10 cellular contexts compared by ENCODE assay signal in the genomic region with DNA sequence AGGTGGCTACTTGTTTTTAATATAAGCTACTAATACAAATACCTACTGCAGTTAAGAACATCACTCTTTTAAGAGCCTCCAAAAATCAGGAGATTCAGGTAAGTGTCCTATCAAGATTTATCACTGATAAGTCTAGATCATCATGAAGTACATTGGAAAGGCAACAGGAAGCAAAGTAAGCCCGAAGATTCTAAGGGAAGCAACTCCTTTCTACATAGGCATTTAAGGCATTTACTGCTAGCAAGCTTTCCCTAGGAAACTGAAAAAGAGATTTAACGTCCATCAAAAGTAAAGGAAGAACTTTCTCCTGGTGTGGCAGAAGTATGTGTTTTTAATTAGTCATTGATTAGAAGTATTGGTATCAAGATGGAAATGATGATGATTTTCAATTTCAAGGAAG. TPM values are rescaled to one million over a fixed set of nuclear protein-coding genes. Genes with fewer than 3 reads are reported as not detected.
A peak's percentile ranks its signal among the peaks of the same experiment; 100 is the strongest.
DNase-seq lines count a peak whose midpoint lies in the region; ATAC-seq, FAIRE-seq and TF ChIP-seq lines count a peak whose summit lies in the region.
"Had no signal": no experiment of that assay in that cellular context is flagged by ENCODE, and none has a peak within 500 bp of the region (broad histone marks: within the 10 kb centered on the region; RNA-seq: fewer than 3 reads in every experiment).

No MANE protein-coding gene starts in this region.

- H3K4me1 Mint-ChIP-seq in CD4-positive, alpha-beta T cell (ENCODE audit: low read depth): peaks cover 47% of the 10 kb centered on the region

- H3K27me3 ChIP-seq in CD4-positive, alpha-beta T cell (ENCODE audit: control insufficient read depth, insufficient read depth, low read length): no peaks in the 10 kb centered on the region
- H3K27me3 ChIP-seq in HUES64 (ENCODE audit: insufficient read depth, low read length) (peaks cover 24% of the 10 kb centered on the region), ascending aorta (no peaks in the 10 kb centered on the region), mucosa of rectum (ENCODE audit: control insufficient read depth in 2 of 2, insufficient read depth in 2 of 2, low read length in 2 of 2) (no peaks in the 10 kb centered on the region), pancreas (no peaks in the 10 kb centered on the region)

- intact Hi-C loops in CD4-positive, alpha-beta T cell (cut with DNase I, micrococcal nuclease): loop anchor here (1.0 to 5.0 kb wide), 5 partner anchors 10 to 90 kb away; no protein-coding TSS in a partner anchor
- intact Hi-C loops in ascending aorta (cut with DNase I) (no loop called here), pancreas (cut with DNase I) (no loop called here)

- no peak for ATAC-seq in CD4-positive, alpha-beta T cell (ENCODE audit: poor library complexity)
- ATAC-seq in GM21619 (IDR thresholded peaks at IDR 0.05; ENCODE audit: unreplicated experiment): no peak
- no peak for ATAC-seq in HG03280 (IDR thresholded peaks at IDR 0.05; ENCODE audit: unreplicated experiment)
- no peak for ATAC-seq in pancreas

- H3K27ac Mint-ChIP-seq in CD4-positive, alpha-beta T cell: peak overlapping the region; percentile 85

- no peaks in the 10 kb centered on the region for H3K9me3 Mint-ChIP-seq in CD4-positive, alpha-beta T cell

- FAIRE-seq in pancreas (lab: Jason Lieb, UNC): no peak

- H3K36me3 ChIP-seq in HUES64 (ENCODE audit: insufficient read depth, low read length) (peaks cover 5% of the 10 kb centered on the region; the same call in 1 of the 2 replicates), ascending aorta (peaks cover 2 to 4% of the 10 kb centered on the region in 2 donors), mucosa of rectum (ENCODE audit: control insufficient read depth in 2 of 2, insufficient read depth in 2 of 2, low read length in 2 of 2) (peaks cover 0 to 4% of the 10 kb centered on the region in 2 donors), pancreas (peaks cover 0 to 3% (median 0%) of the 10 kb centered on the region in 3 donors)

- no peak overlapping the region for H3K4me3 ChIP-seq in HUES64 (ENCODE audit: low read length)
- peak overlapping the region; percentile 18 to 90 for H3K4me3 ChIP-seq in ascending aorta
- peak overlapping the region; percentile 24 to 99 for H3K4me3 ChIP-seq in mucosa of rectum (ENCODE audit: low read length in 2 of 2)
- H3K4me3 ChIP-seq in pancreas: no peak overlapping the region

- peak overlapping the region; percentile 99 for H3K4me3 Mint-ChIP-seq in CD4-positive, alpha-beta T cell

- 49% methylated on average over 2 of the region's 2 CpGs for WGBS in HUES64
- WGBS in pancreas, 2 donors: 75 to 78% methylated on average over 2 of the region's 2 CpGs

- CTCF ChIA-PET in CD4-positive, alpha-beta T cell (lab: Charles Lee): interaction anchor here (1.0 to 2.5 kb wide), 6 partner anchors 8 to 170 kb away, joined by 3 to 11 read pairs (median 4); no protein-coding TSS in a partner anchor

- H3K9ac ChIP-seq in HUES64 (ENCODE audit: low read depth, low read length) (peak overlapping the region; percentile 34; the same call in 1 of the 2 replicates), mucosa of rectum (ENCODE audit: low read depth in 1 of 2, low read length in 2 of 2) (peak overlapping the region; percentile 16 to 52)

- TF ChIP-seq CTCF in CD4-positive, alpha-beta T cell (IDR thresholded peaks at IDR 0.05): no peak
- TF ChIP-seq CTCF in ascending aorta (IDR thresholded peaks at IDR 0.05) (no peak), pancreas (IDR thresholded peaks at IDR 0.05) (no peak)

- DNase-seq in CD4-positive, alpha-beta T cell: no peak
- no peak for DNase-seq in ascending aorta (ENCODE audit: low spot score in 2 of 2)
- DNase-seq in pancreas: no peak
- DNase-seq in iPS-NIHi11 (ENCODE audit: low spot score): no peak
- DNase-seq: effector CD4-positive, alpha-beta T cell; NCI-H1436 had no signal

- POLR2A ChIA-PET in CD4-positive, alpha-beta T cell (lab: Charles Lee): interaction anchor here (1.3 to 9.9 kb wide), 21 partner anchors 9 to 606 kb away, joined by 3 to 82 read pairs (median 12); a partner anchor contains a TSS

- H3K4me1 ChIP-seq in HUES64 (ENCODE audit: insufficient read depth, low read length) (peaks cover 41% of the 10 kb centered on the region), ascending aorta (no peaks in the 10 kb centered on the region), mucosa of rectum (ENCODE audit: control insufficient read depth in 2 of 2, insufficient read depth in 2 of 2, low read length in 2 of 2) (peaks cover 2 to 13% of the 10 kb centered on the region in 2 donors), pancreas (peaks cover 0 to 10% (median 6%) of the 10 kb centered on the region in 3 donors)

- H3K9me3 ChIP-seq in CD4-positive, alpha-beta T cell (ENCODE audit: control insufficient read depth, low read length): no peaks in the 10 kb centered on the region
- no peaks in the 10 kb centered on the region for H3K9me3 ChIP-seq in HUES64 (ENCODE audit: insufficient read depth, low read depth, low read length)
- H3K9me3 ChIP-seq in ascending aorta: no peaks in the 10 kb centered on the region
- no peaks in the 10 kb centered on the region for H3K9me3 ChIP-seq in mucosa of rectum (ENCODE audit: control insufficient read depth in 2 of 2, low read length in 2 of 2)
- no peaks in the 10 kb centered on the region for H3K9me3 ChIP-seq in pancreas

- H3K36me3 Mint-ChIP-seq in CD4-positive, alpha-beta T cell (ENCODE audit: low read depth): peaks cover 84% of the 10 kb centered on the region

- peak overlapping the region; percentile 15 for H3K27ac ChIP-seq in CD4-positive, alpha-beta T cell (ENCODE audit: low read depth, low read length)
- H3K27ac ChIP-seq in HUES64 (ENCODE audit: low read depth, low read length) (no peak overlapping the region; the same call in 1 of the 2 replicates), ascending aorta (no peak overlapping the region), mucosa of rectum (ENCODE audit: low read depth in 2 of 2, low read length in 2 of 2) (peak overlapping the region; percentile 45 to 60), pancreas (no peak overlapping the region)

- H3K27me3 Mint-ChIP-seq in CD4-positive, alpha-beta T cell: peaks cover 8% of the 10 kb centered on the region

RNA-seq across cellular contexts. Expression of a gene that starts 3.7 kb away (rescaled TPM):
- 100 to 1,000 TPM; 645 to 648 TPM for total RNA-seq in CD4-positive, alpha-beta T cell
- polyA plus RNA-seq in HUES64 (2013, experiment 1 of 2): 3.5 TPM
- polyA plus RNA-seq in HUES64 (2013, experiment 2 of 2): 4.6 TPM
- total RNA-seq in ascending aorta (8.4 TPM), pancreas (10 to 100 TPM in 1 of 6 donors, 1 to 10 TPM in 5; 4.8 to 10.9 (median 7.2) TPM)
- polyA plus RNA-seq in pancreas: 1 to 10 TPM; 1.9 to 2.1 TPM

Comparison
In these comparisons a context has a peak if more than half of its experiments do, and no peak if none do; other contexts are left out.
1. H3K27ac ChIP-seq: peak in CD4-positive, alpha-beta T cell (single experiment) and mucosa of rectum (2 of 2); none in HUES64 (single experiment), ascending aorta (0 of 2) and pancreas (0 of 4).
2. H3K4me3 ChIP-seq: peak in ascending aorta (2 of 2) and mucosa of rectum (2 of 2); none in HUES64 (single experiment) and pancreas (0 of 4).
3. RNA of a gene that starts 3.7 kb away (total RNA-seq): 645 to 648 TPM in CD4-positive, alpha-beta T cell; 8.4 TPM in ascending aorta (single experiment) and 4.8 to 10.9 TPM in pancreas; every median in the first group is over 10 times any median in the second.
4. intact Hi-C loops: an anchor here in CD4-positive, alpha-beta T cell (1.0 to 5.0 kb wide); none called in ascending aorta and pancreas.